Comparison of ENCODE assay signal across 11 cellular contexts in the genomic region with DNA sequence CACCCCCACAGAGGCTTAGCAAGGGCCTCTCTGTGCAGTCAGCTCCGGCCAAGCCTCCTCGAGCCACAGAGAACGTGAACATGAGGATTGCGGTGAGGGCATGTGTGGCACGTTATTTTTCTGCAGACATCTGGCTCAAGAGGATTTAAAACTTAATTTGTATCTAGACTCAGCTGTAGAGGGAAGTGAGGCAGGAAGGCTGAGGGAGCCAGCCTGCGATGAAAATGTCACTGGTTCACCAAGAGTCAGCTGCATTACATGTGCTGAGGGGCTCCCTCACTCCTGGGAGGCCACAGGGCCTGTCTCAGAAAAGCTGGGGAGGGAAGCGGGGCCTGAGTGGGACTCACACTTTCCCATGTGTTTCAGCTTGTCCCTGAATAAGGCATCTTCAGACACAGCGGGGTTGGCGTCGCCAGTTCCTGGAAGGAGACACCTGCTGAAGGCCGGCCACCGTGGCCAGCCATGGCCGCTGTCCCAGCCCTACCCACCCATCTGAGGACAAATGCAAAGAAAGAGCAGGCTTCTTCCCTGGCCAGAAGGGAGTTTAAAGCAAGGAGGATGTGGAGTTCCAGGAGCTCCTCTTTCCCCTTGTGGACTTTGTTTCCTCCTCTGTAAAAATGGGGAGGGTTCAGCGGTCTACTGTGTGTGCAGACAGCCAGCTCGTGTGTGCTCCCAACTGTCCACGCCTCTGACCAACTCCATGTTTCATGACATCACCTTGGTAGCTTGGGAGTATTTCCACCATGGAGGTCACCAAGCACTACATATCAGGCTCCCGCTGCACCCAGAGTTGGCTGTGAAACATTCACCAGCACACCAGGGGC. TPM values are rescaled to one million over a fixed set of nuclear protein-coding genes. Genes with fewer than 3 reads are reported as not detected.
A peak's percentile ranks its signal among the peaks of the same experiment; 100 is the strongest.
DNase-seq lines count a peak whose midpoint lies in the region; ATAC-seq, FAIRE-seq and TF ChIP-seq lines count a peak whose summit lies in the region.
"Had no signal": no experiment of that assay in that cellular context is flagged by ENCODE, and none has a peak within 500 bp of the region (broad histone marks: within the 10 kb centered on the region; RNA-seq: fewer than 3 reads in every experiment).

No MANE protein-coding gene starts in this region.

- TF ChIP-seq RAD21 in A549 (conservative IDR thresholded peaks at IDR 0.05 in 1 of 2, IDR thresholded peaks at IDR 0.05 in 1 of 2) = no peak

- peak; percentile 13 for FAIRE-seq in A549 (lab: Jason Lieb, UNC)
- peak; percentile 68 for FAIRE-seq in bronchial epithelial cell (lab: Jason Lieb, UNC)
- no peak for FAIRE-seq in kidney (lab: Jason Lieb, UNC)

- H3K36me3 Mint-ChIP-seq in nephron (ENCODE audit: low read depth) = peaks cover 38% of the 10 kb centered on the region
- H3K36me3 Mint-ChIP-seq: activated naive CD4-positive, alpha-beta T cell treated with anti-CD3 and anti-CD28 coated beads, Interleukin-2, amount 50 U/mL, for 24 hours; CD4-positive, CD25-positive, alpha-beta regulatory T cell had no signal

- DNase-seq in A549 (ENCODE audit: low read depth in 1 of 2, low spot score in 1 of 2) (no peak), KG1 (lab: John Stamatoyannopoulos, UW) (peak; percentile 29), bronchial epithelial cell (ENCODE audit: low read depth) (no peak), kidney (no peak), NCI-H2227 (lab: John Stamatoyannopoulos, UW; ENCODE audit: unreplicated experiment) (no peak)

- ATAC-seq in A549 = peak in 1 of 2 experiments; percentile 1; a peak in 2 of 6 replicates
- no peak for ATAC-seq in GM19397 (IDR thresholded peaks at IDR 0.05; ENCODE audit: unreplicated experiment)
- no peak for ATAC-seq in GM19452 (IDR thresholded peaks at IDR 0.05; ENCODE audit: unreplicated experiment)

- peaks cover 73% of the 10 kb centered on the region for H3K4me1 ChIP-seq in A549
- H3K4me1 ChIP-seq in kidney (ENCODE audit: control insufficient read depth in 1 of 2, insufficient read depth in 1 of 2, low read depth in 1 of 2, low read length in 2 of 2) = peaks cover 8 to 18% of the 10 kb centered on the region in 2 donors

- peak overlapping the region in 1 of 3 experiments; percentile 9 for H3K4me3 Mint-ChIP-seq in nephron
- H3K4me3 Mint-ChIP-seq: activated naive CD4-positive, alpha-beta T cell treated with anti-CD3 and anti-CD28 coated beads, Interleukin-2, amount 50 U/mL, for 24 hours; T-helper 1 cell treated with Interleukin-12 subunit alpha and Interleukin-12 subunit beta and Interleukin-4 antibody, amounts not matched to agents 30 μg/mL and 1 μg/mL, for 36 hours had no signal

- H3K4me1 Mint-ChIP-seq in nephron = peaks cover 56% of the 10 kb centered on the region

- intact Hi-C loops in kidney (cut with DNase I) = no loop called here

- H3K9me3 Mint-ChIP-seq in nephron = no peaks in the 10 kb centered on the region
- H3K9me3 Mint-ChIP-seq: activated naive CD4-positive, alpha-beta T cell treated with anti-CD3 and anti-CD28 coated beads, Interleukin-2, amount 50 U/mL, for 24 hours; CD4-positive, CD25-positive, alpha-beta regulatory T cell; T-helper 1 cell treated with Interleukin-12 subunit alpha and Interleukin-12 subunit beta and Interleukin-4 antibody, amounts not matched to agents 30 μg/mL and 1 μg/mL, for 36 hours had no signal

- no peak for TF ChIP-seq CTCF in A549 (IDR thresholded peaks at IDR 0.05)
- no peak for TF ChIP-seq CTCF in bronchial epithelial cell (IDR thresholded peaks at IDR 0.05; ENCODE audit: insufficient read depth, low read length, severe bottlenecking)
- TF ChIP-seq CTCF in nephron (IDR thresholded peaks at IDR 0.05; ENCODE audit: unreplicated experiment in 3 of 3) = no peak
- no peak for TF ChIP-seq CTCF in kidney (IDR thresholded peaks at IDR 0.05; ENCODE audit: borderline replicate concordance, extremely low read depth, insufficient read depth)

- TF ChIP-seq EP300 in A549 (IDR thresholded peaks at IDR 0.05) = no peak

- H3K27me3 ChIP-seq in bronchial epithelial cell (ENCODE audit: control insufficient read depth, insufficient read depth, low read length) = no peaks in the 10 kb centered on the region

- H3K27ac Mint-ChIP-seq in nephron = peak overlapping the region; percentile 54 to 67 (median 59)
- H3K27ac Mint-ChIP-seq: activated naive CD4-positive, alpha-beta T cell treated with anti-CD3 and anti-CD28 coated beads, Interleukin-2, amount 50 U/mL, for 24 hours; T-helper 1 cell treated with Interleukin-12 subunit alpha and Interleukin-12 subunit beta and Interleukin-4 antibody, amounts not matched to agents 30 μg/mL and 1 μg/mL, for 36 hours had no signal

- TF ChIP-seq POLR2A in A549 (IDR thresholded peaks at IDR 0.05; ENCODE audit: low read length) = no peak

- H3K36me3 ChIP-seq in bronchial epithelial cell (ENCODE audit: control insufficient read depth, insufficient read depth, low read length) (peaks cover 6% of the 10 kb centered on the region), kidney (ENCODE audit: control insufficient read depth in 1 of 2, insufficient read depth in 2 of 2, low read length in 2 of 2) (peaks cover 10 to 23% of the 10 kb centered on the region in 2 donors)

- WGBS in A549 (ENCODE audit: missing lambda C conversion rate) = 87% methylated on average over 17 of the region's 17 CpGs

- H3K4me3 ChIP-seq in A549 (no peak overlapping the region), bronchial epithelial cell (ENCODE audit: low read depth, low read length) (no peak overlapping the region), kidney (ENCODE audit: low read length in 2 of 2) (no peak overlapping the region)

- H3K9me3 ChIP-seq in A549 (no peaks in the 10 kb centered on the region), kidney (ENCODE audit: control insufficient read depth in 1 of 2, low read length in 2 of 2) (no peaks in the 10 kb centered on the region)

- H3K4me2 ChIP-seq in A549 = peak overlapping the region; percentile 66

- H3K27ac ChIP-seq in A549 = peak overlapping the region; percentile 92 to 95
- H3K27ac ChIP-seq in kidney (ENCODE audit: low read depth in 2 of 2, low read length in 2 of 2) = no peak overlapping the region

- H3K9ac ChIP-seq in kidney (ENCODE audit: low read length in 2 of 2) = no peak overlapping the region

- POLR2A ChIA-PET in A549 (lab: Yijun Ruan, JAX) = interaction anchor here (0.5 to 2.8 kb wide), 15 partner anchors 8 to 139 kb away, joined by 3 to 15 read pairs (median 5); a partner anchor contains a TSS

- CTCF ChIA-PET in A549 (lab: Yijun Ruan, JAX) = interaction anchor here (0.7 to 48.7 kb wide), 14 partner anchors 5 to 244 kb away, joined by 3 to 1377 read pairs (median 12); a partner anchor contains a TSS

- H3K27me3 Mint-ChIP-seq in nephron (ENCODE audit: low read depth) = peaks cover 6% of the 10 kb centered on the region

TF ChIP-seq in A549, 52 proteins besides CTCF, POLR2A, EP300 and RAD21:
- TF ChIP-seq ESRRA (IDR thresholded peaks at IDR 0.05; ENCODE audit: borderline replicate concordance, low read length) = no peak
- TF ChIP-seq, protein P1, sequence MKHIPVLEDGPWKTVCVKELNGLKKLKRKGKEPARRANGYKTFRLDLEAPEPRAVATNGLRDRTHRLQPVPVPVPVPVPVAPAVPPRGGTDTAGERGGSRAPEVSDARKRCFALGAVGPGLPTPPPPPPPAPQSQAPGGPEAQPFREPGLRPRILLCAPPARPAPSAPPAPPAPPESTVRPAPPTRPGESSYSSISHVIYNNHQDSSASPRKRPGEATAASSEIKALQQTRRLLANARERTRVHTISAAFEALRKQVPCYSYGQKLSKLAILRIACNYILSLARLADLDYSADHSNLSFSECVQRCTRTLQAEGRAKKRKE (CRISPR knock-in tag; IDR thresholded peaks at IDR 0.05; ENCODE audit: low read depth) = peak; percentile 49; the same call in 1 of the 2 replicates

RNA-seq across cellular contexts. Expression of a gene that starts 19.1 kb away (rescaled TPM):
- 73.2 and 110 TPM in 2 replicates for polyA plus RNA-seq in A549 (2011; rRNA removed)
- 96.6 and 104 TPM in 2 replicates for polyA plus RNA-seq in A549 (2012; cell fraction: cytosol; rRNA removed)
- 45.7 and 49.9 TPM in 2 replicates for polyA plus RNA-seq in A549 (2012; cell fraction: nucleus; rRNA removed)
- polyA plus RNA-seq in A549 (2017; fragmentation: RNase III; extraction: RNeasy Plus Mini Kit Qiagen cat#74134 plus additional on column Dnase treatment) = 140 to 164 TPM (median 153 TPM) in 3 replicates
- polyA minus RNA-seq in A549 (2011; rRNA and poly(A)+ RNA removed) = 36.4 and 52.6 TPM in 2 replicates
- 40.5 and 49.7 TPM in 2 replicates for total RNA-seq in bronchial epithelial cell
- total RNA-seq in kidney = 40.2 TPM
- polyA plus RNA-seq in kidney (ENCODE audit: insufficient read depth, low read depth, low replicate concordance) = 75.3 TPM

Comparison
In these comparisons a context has a peak if more than half of its experiments do, and no peak if none do; other contexts are left out.
1. H3K27ac ChIP-seq: peak in A549 (2 of 2); none in kidney (0 of 2).